ENCODE assay signal across 1 cellular context in the genomic region with DNA sequence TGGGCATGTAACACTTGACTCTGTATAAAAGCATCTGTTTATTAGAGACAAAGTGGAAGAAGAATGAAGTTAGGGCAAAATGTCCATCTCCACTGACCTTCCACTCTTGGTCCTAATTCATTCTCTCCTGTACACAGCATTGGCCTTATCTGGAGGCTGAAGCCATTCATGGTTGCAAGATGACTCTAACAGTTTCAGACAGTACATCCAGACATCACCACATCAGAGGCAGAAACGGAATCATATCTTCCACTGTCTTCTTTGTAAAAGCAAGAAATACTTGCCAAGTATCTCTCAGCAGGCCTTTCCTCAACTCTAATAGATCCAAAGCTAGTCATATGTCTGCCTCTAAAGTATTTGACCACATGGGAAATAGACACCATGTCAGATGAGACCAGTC.
TF ChIP-seq lines count a peak whose summit lies in the region.

No MANE protein-coding gene starts in this region.

TF ChIP-seq in K562, 482 proteins besides CTCF, POLR2A, EP300 and RAD21:
- no peak for TF ChIP-seq SREBF2 (CRISPR knock-in tag; IDR thresholded peaks at IDR 0.05)
- TF ChIP-seq, protein P1, sequence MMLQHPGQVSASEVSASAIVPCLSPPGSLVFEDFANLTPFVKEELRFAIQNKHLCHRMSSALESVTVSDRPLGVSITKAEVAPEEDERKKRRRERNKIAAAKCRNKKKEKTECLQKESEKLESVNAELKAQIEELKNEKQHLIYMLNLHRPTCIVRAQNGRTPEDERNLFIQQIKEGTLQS (IDR thresholded peaks at IDR 0.05), result no peak
- TF ChIP-seq, protein P1 (CRISPR knock-in tag; conservative IDR thresholded peaks at IDR 0.05), result no peak
